In the genomic region with DNA sequence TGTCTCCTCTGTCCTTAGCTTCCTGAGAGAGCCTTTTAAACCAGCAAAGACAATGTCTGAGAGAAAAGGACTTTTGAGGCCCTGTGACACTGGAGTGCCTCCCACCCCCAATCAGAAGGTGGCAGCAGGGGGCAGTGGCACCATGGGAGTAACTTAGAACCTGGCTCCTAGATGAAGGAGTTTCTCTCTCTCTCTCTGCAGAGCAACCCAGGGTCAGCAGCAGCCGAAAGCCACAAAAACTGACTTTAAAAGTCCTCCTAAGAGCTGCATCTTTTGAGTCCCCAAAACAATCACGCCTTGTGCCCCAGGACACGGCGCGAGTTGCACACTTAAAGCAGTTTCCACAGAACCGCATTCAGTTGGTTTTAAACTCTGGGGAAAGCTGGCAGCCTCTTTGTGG, we compare ENCODE assay signal across 8 cellular contexts. TPM values are rescaled to one million over a fixed set of nuclear protein-coding genes. Genes with fewer than 3 reads are reported as not detected.
DNase-seq lines count a peak whose midpoint lies in the region; ATAC-seq and TF ChIP-seq lines count a peak whose summit lies in the region.

No MANE protein-coding gene starts in this region.

- TF ChIP-seq CTCF in AG09309 (IDR thresholded peaks at IDR 0.05; ENCODE audit: control insufficient read depth, insufficient read depth, low read depth, low read length, missing control alignments) = peak; percentile 86
- TF ChIP-seq CTCF in GM12865 (IDR thresholded peaks at IDR 0.05; ENCODE audit: insufficient read depth, low read depth, low read length, missing control alignments) = peak; percentile 67
- TF ChIP-seq CTCF in breast epithelium (IDR thresholded peaks at IDR 0.05) = peak in 2 of 3 donors; percentile 53 to 68
- TF ChIP-seq CTCF in vagina (IDR thresholded peaks at IDR 0.05) = peak in 2 of 3 experiments; percentile 21 to 48

- H3K36me3 ChIP-seq in breast epithelium = no peaks in the 10 kb centered on the region
- no peaks in the 10 kb centered on the region for H3K36me3 ChIP-seq in vagina

- H3K27me3 ChIP-seq in breast epithelium (no peaks in the 10 kb centered on the region), vagina (no peaks in the 10 kb centered on the region)

- H3K27ac ChIP-seq in breast epithelium (no peak overlapping the region), vagina (no peak overlapping the region)

- no peaks in the 10 kb centered on the region for H3K9me3 ChIP-seq in breast epithelium
- H3K9me3 ChIP-seq in vagina = no peaks in the 10 kb centered on the region

- no peaks in the 10 kb centered on the region for H3K4me1 ChIP-seq in breast epithelium
- peaks cover under 1% of the 10 kb centered on the region for H3K4me1 ChIP-seq in vagina

- DNase-seq in AG09309 (ENCODE audit: low read depth) = no peak
- DNase-seq in GM12865 (ENCODE audit: low read depth) = peak; percentile 63
- DNase-seq in NCI-H510A (lab: John Stamatoyannopoulos, UW) = peak; percentile 32
- DNase-seq in breast epithelium (ENCODE audit: low spot score in 2 of 2) = peak in 1 of 2 donors; percentile 35
- DNase-seq in left lobe of liver (ENCODE audit: low spot score) = peak; percentile 72
- DNase-seq in vagina (ENCODE audit: extremely low spot score in 2 of 2) = no peak
- DNase-seq in GOT3 (lab: John Stamatoyannopoulos, UW) = no peak

- TF ChIP-seq POLR2A in breast epithelium (IDR thresholded peaks at IDR 0.05) (no peak), vagina (IDR thresholded peaks at IDR 0.05) (no peak)

- no peak overlapping the region for H3K4me3 ChIP-seq in AG09309 (ENCODE audit: control insufficient read depth, low read depth, low read length)
- no peak overlapping the region for H3K4me3 ChIP-seq in GM12865 (ENCODE audit: low read depth, low read length)
- no peak overlapping the region for H3K4me3 ChIP-seq in breast epithelium
- H3K4me3 ChIP-seq in vagina = no peak overlapping the region

- intact Hi-C loops in breast epithelium (cut with DNase I; ENCODE audit: low total_unique reads) = loop anchor here (10.0 kb wide), 1 partner anchor 58 kb away; no protein-coding TSS in a partner anchor
- intact Hi-C loops in vagina (cut with DNase I) = loop anchor here (5.0 to 10.0 kb wide), 2 partner anchors 61 to 98 kb away; no protein-coding TSS in a partner anchor

- ATAC-seq in left lobe of liver (peak; percentile 99), HG03521 (IDR thresholded peaks at IDR 0.05; ENCODE audit: unreplicated experiment) (no peak)

RNA-seq across cellular contexts. Expression of a gene that starts 5.3 kb away (rescaled TPM):
- total RNA-seq in breast epithelium (under 1 TPM in 2 of 3 donors, not detected in 1; 0.32 to 0.66 TPM), left lobe of liver (not detected), vagina (not detected)

Comparison
In these comparisons a context has a peak if more than half of its experiments do, and no peak if none do; other contexts are left out.
1. DNase-seq: peak in GM12865 (single experiment), NCI-H510A (single experiment) and left lobe of liver (single experiment); none in AG09309 (single experiment), vagina (0 of 2) and GOT3 (single experiment).
2. CTCF ChIP-seq: peak in every context shown above with its lines; median percentile 86 in AG09309; 67 in GM12865; 60 in breast epithelium; 34 in vagina.